1 cellular context compared by ENCODE assay signal in the genomic region with DNA sequence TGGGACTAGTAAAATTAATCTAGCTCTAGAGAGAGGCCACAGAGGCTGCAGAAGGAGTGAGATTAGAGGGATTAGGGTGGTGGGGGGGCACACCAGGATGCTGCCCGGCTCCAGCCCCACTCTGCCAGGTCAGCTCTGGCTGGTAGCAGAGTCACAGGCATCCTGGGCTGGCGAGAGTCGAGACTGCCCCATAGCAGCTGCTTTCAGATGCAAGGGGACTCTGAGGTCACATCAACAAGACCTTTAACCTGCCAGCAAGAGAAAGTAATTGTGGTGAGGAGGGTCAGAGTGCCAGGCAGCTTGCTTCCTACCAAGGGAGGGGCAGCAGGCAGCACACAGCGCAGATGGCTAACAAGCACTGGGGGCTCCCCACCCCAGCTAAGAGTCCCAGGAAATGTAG.
TF ChIP-seq lines count a peak whose summit lies in the region.

No MANE protein-coding gene starts in this region.

TF ChIP-seq in HepG2, 621 proteins besides CTCF, POLR2A, EP300 and RAD21 (continued from another document and continues in another):
- TF ChIP-seq, protein P1, sequence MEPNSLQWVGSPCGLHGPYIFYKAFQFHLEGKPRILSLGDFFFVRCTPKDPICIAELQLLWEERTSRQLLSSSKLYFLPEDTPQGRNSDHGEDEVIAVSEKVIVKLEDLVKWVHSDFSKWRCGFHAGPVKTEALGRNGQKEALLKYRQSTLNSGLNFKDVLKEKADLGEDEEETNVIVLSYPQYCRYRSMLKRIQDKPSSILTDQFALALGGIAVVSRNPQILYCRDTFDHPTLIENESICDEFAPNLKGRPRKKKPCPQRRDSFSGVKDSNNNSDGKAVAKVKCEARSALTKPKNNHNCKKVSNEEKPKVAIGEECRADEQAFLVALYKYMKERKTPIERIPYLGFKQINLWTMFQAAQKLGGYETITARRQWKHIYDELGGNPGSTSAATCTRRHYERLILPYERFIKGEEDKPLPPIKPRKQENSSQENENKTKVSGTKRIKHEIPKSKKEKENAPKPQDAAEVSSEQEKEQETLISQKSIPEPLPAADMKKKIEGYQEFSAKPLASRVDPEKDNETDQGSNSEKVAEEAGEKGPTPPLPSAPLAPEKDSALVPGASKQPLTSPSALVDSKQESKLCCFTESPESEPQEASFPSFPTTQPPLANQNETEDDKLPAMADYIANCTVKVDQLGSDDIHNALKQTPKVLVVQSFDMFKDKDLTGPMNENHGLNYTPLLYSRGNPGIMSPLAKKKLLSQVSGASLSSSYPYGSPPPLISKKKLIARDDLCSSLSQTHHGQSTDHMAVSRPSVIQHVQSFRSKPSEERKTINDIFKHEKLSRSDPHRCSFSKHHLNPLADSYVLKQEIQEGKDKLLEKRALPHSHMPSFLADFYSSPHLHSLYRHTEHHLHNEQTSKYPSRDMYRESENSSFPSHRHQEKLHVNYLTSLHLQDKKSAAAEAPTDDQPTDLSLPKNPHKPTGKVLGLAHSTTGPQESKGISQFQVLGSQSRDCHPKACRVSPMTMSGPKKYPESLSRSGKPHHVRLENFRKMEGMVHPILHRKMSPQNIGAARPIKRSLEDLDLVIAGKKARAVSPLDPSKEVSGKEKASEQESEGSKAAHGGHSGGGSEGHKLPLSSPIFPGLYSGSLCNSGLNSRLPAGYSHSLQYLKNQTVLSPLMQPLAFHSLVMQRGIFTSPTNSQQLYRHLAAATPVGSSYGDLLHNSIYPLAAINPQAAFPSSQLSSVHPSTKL (CRISPR knock-in tag; IDR thresholded peaks at IDR 0.05) = peak; percentile 40; the same call in 1 of the 2 replicates
- no peak for TF ChIP-seq ZNF709 (CRISPR knock-in tag; IDR thresholded peaks at IDR 0.05)
- no peak for TF ChIP-seq SRY (CRISPR knock-in tag; IDR thresholded peaks at IDR 0.05)
- no peak for TF ChIP-seq RBFOX2 (IDR thresholded peaks at IDR 0.05; ENCODE audit: low read depth, low read length)
- TF ChIP-seq, protein P2, sequence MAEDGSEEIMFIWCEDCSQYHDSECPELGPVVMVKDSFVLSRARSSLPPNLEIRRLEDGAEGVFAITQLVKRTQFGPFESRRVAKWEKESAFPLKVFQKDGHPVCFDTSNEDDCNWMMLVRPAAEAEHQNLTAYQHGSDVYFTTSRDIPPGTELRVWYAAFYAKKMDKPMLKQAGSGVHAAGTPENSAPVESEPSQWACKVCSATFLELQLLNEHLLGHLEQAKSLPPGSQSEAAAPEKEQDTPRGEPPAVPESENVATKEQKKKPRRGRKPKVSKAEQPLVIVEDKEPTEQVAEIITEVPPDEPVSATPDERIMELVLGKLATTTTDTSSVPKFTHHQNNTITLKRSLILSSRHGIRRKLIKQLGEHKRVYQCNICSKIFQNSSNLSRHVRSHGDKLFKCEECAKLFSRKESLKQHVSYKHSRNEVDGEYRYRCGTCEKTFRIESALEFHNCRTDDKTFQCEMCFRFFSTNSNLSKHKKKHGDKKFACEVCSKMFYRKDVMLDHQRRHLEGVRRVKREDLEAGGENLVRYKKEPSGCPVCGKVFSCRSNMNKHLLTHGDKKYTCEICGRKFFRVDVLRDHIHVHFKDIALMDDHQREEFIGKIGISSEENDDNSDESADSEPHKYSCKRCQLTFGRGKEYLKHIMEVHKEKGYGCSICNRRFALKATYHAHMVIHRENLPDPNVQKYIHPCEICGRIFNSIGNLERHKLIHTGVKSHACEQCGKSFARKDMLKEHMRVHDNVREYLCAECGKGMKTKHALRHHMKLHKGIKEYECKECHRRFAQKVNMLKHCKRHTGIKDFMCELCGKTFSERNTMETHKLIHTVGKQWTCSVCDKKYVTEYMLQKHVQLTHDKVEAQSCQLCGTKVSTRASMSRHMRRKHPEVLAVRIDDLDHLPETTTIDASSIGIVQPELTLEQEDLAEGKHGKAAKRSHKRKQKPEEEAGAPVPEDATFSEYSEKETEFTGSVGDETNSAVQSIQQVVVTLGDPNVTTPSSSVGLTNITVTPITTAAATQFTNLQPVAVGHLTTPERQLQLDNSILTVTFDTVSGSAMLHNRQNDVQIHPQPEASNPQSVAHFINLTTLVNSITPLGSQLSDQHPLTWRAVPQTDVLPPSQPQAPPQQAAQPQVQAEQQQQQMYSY (CRISPR knock-in tag; IDR thresholded peaks at IDR 0.05) = no peak
- TF ChIP-seq, protein P3, sequence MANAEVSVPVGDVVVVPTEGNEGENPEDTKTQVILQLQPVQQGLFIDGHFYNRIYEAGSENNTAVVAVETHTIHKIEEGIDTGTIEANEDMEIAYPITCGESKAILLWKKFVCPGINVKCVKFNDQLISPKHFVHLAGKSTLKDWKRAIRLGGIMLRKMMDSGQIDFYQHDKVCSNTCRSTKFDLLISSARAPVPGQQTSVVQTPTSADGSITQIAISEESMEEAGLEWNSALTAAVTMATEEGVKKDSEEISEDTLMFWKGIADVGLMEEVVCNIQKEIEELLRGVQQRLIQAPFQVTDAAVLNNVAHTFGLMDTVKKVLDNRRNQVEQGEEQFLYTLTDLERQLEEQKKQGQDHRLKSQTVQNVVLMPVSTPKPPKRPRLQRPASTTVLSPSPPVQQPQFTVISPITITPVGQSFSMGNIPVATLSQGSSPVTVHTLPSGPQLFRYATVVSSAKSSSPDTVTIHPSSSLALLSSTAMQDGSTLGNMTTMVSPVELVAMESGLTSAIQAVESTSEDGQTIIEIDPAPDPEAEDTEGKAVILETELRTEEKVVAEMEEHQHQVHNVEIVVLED (CRISPR knock-in tag; IDR thresholded peaks at IDR 0.05; ENCODE audit: borderline replicate concordance) = no peak
- TF ChIP-seq HCFC1 (IDR thresholded peaks at IDR 0.05; ENCODE audit: low read depth, low read length) = no peak
- TF ChIP-seq RXRA (CRISPR knock-in tag; IDR thresholded peaks at IDR 0.05) = peak; percentile 40; the same call in 1 of the 2 replicates
- TF ChIP-seq FOXP1 (IDR thresholded peaks at IDR 0.05) = no peak
- TF ChIP-seq FOXP1 (CRISPR knock-in tag; IDR thresholded peaks at IDR 0.05) = no peak
- TF ChIP-seq FOSL2 (CRISPR knock-in tag; IDR thresholded peaks at IDR 0.05) = no peak
- no peak for TF ChIP-seq SIN3B (IDR thresholded peaks at IDR 0.05; ENCODE audit: low read length)
- TF ChIP-seq ZNF124 (CRISPR knock-in tag; IDR thresholded peaks at IDR 0.05) = no peak
- TF ChIP-seq ZNF781 (CRISPR knock-in tag; IDR thresholded peaks at IDR 0.05; ENCODE audit: borderline replicate concordance, not compliant biosample characterization) = no peak
- TF ChIP-seq, protein P4, sequence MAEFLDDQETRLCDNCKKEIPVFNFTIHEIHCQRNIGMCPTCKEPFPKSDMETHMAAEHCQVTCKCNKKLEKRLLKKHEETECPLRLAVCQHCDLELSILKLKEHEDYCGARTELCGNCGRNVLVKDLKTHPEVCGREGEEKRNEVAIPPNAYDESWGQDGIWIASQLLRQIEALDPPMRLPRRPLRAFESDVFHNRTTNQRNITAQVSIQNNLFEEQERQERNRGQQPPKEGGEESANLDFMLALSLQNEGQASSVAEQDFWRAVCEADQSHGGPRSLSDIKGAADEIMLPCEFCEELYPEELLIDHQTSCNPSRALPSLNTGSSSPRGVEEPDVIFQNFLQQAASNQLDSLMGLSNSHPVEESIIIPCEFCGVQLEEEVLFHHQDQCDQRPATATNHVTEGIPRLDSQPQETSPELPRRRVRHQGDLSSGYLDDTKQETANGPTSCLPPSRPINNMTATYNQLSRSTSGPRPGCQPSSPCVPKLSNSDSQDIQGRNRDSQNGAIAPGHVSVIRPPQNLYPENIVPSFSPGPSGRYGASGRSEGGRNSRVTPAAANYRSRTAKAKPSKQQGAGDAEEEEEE (CRISPR knock-in tag; IDR thresholded peaks at IDR 0.05; ENCODE audit: borderline replicate concordance) = no peak
- TF ChIP-seq SUZ12 (IDR thresholded peaks at IDR 0.05; ENCODE audit: low read depth, low read length) = no peak
- TF ChIP-seq KMT2A (CRISPR knock-in tag; IDR thresholded peaks at IDR 0.05) = no peak
- TF ChIP-seq MEF2D (CRISPR knock-in tag; IDR thresholded peaks at IDR 0.05) = no peak
- TF ChIP-seq, protein P5, sequence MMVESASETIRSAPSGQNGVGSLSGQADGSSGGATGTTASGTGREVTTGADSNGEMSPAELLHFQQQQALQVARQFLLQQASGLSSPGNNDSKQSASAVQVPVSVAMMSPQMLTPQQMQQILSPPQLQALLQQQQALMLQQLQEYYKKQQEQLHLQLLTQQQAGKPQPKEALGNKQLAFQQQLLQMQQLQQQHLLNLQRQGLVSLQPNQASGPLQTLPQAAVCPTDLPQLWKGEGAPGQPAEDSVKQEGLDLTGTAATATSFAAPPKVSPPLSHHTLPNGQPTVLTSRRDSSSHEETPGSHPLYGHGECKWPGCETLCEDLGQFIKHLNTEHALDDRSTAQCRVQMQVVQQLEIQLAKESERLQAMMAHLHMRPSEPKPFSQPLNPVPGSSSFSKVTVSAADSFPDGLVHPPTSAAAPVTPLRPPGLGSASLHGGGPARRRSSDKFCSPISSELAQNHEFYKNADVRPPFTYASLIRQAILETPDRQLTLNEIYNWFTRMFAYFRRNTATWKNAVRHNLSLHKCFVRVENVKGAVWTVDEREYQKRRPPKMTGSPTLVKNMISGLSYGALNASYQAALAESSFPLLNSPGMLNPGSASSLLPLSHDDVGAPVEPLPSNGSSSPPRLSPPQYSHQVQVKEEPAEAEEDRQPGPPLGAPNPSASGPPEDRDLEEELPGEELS (CRISPR knock-in tag; IDR thresholded peaks at IDR 0.05) = peak; percentile 12; the same call in 1 of the 2 replicates
- TF ChIP-seq HDAC2 (CRISPR knock-in tag; IDR thresholded peaks at IDR 0.05) = no peak
- TF ChIP-seq ZNF737 (CRISPR knock-in tag; IDR thresholded peaks at IDR 0.05; ENCODE audit: borderline replicate concordance) = no peak
- TF ChIP-seq, protein P6, sequence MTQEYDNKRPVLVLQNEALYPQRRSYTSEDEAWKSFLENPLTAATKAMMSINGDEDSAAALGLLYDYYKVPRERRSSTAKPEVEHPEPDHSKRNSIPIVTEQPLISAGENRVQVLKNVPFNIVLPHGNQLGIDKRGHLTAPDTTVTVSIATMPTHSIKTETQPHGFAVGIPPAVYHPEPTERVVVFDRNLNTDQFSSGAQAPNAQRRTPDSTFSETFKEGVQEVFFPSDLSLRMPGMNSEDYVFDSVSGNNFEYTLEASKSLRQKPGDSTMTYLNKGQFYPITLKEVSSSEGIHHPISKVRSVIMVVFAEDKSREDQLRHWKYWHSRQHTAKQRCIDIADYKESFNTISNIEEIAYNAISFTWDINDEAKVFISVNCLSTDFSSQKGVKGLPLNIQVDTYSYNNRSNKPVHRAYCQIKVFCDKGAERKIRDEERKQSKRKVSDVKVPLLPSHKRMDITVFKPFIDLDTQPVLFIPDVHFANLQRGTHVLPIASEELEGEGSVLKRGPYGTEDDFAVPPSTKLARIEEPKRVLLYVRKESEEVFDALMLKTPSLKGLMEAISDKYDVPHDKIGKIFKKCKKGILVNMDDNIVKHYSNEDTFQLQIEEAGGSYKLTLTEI (CRISPR knock-in tag; conservative IDR thresholded peaks at IDR 0.05) = no peak
- TF ChIP-seq, protein P7, sequence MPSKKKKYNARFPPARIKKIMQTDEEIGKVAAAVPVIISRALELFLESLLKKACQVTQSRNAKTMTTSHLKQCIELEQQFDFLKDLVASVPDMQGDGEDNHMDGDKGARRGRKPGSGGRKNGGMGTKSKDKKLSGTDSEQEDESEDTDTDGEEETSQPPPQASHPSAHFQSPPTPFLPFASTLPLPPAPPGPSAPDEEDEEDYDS (CRISPR knock-in tag; IDR thresholded peaks at IDR 0.05) = no peak
- TF ChIP-seq, protein P8, sequence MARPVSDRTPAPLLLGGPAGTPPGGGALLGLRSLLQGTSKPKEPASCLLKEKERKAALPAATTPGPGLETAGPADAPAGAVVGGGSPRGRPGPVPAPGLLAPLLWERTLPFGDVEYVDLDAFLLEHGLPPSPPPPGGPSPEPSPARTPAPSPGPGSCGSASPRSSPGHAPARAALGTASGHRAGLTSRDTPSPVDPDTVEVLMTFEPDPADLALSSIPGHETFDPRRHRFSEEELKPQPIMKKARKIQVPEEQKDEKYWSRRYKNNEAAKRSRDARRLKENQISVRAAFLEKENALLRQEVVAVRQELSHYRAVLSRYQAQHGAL (CRISPR knock-in tag; IDR thresholded peaks at IDR 0.05; ENCODE audit: not compliant biosample characterization) = no peak
- peak; percentile 82 for TF ChIP-seq NR2F6 (IDR thresholded peaks at IDR 0.05)
- TF ChIP-seq NR2F6 (CRISPR knock-in tag; IDR thresholded peaks at IDR 0.05) = peak; percentile 91
- no peak for TF ChIP-seq ZBTB1 (CRISPR knock-in tag; IDR thresholded peaks at IDR 0.05; ENCODE audit: borderline replicate concordance)
- 0 out of 2 replicates have a peak, but pooled peaks have one; percentile 22 for TF ChIP-seq TARDBP (CRISPR knock-in tag; IDR thresholded peaks at IDR 0.05)
- no peak for TF ChIP-seq NFE2 (CRISPR knock-in tag; IDR thresholded peaks at IDR 0.05)
- no peak for TF ChIP-seq ZNF20 (CRISPR knock-in tag; IDR thresholded peaks at IDR 0.05)
- TF ChIP-seq, protein P9, sequence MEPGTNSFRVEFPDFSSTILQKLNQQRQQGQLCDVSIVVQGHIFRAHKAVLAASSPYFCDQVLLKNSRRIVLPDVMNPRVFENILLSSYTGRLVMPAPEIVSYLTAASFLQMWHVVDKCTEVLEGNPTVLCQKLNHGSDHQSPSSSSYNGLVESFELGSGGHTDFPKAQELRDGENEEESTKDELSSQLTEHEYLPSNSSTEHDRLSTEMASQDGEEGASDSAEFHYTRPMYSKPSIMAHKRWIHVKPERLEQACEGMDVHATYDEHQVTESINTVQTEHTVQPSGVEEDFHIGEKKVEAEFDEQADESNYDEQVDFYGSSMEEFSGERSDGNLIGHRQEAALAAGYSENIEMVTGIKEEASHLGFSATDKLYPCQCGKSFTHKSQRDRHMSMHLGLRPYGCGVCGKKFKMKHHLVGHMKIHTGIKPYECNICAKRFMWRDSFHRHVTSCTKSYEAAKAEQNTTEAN (CRISPR knock-in tag; conservative IDR thresholded peaks at IDR 0.05) = no peak
- no peak for TF ChIP-seq ZNF460 (CRISPR knock-in tag; IDR thresholded peaks at IDR 0.05; ENCODE audit: borderline replicate concordance)
- TF ChIP-seq, protein P10, sequence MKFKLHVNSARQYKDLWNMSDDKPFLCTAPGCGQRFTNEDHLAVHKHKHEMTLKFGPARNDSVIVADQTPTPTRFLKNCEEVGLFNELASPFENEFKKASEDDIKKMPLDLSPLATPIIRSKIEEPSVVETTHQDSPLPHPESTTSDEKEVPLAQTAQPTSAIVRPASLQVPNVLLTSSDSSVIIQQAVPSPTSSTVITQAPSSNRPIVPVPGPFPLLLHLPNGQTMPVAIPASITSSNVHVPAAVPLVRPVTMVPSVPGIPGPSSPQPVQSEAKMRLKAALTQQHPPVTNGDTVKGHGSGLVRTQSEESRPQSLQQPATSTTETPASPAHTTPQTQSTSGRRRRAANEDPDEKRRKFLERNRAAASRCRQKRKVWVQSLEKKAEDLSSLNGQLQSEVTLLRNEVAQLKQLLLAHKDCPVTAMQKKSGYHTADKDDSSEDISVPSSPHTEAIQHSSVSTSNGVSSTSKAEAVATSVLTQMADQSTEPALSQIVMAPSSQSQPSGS (CRISPR knock-in tag; IDR thresholded peaks at IDR 0.05) = no peak
- TF ChIP-seq TOE1 (CRISPR knock-in tag; IDR thresholded peaks at IDR 0.05) = no peak
- no peak for TF ChIP-seq ZNF138 (CRISPR knock-in tag; IDR thresholded peaks at IDR 0.05; ENCODE audit: low read depth)
- no peak for TF ChIP-seq XRCC5 (optimal IDR thresholded peaks at IDR 0.05; ENCODE audit: low read length)
- TF ChIP-seq SMC3 (IDR thresholded peaks at IDR 0.05; ENCODE audit: low read length) = no peak
- no peak for TF ChIP-seq ZFP1 (CRISPR knock-in tag; IDR thresholded peaks at IDR 0.05)
- TF ChIP-seq POLR2G (IDR thresholded peaks at IDR 0.05; ENCODE audit: low read depth, low read length) = no peak
- no peak for TF ChIP-seq ZMYM3 (CRISPR knock-in tag; IDR thresholded peaks at IDR 0.05)
- no peak for TF ChIP-seq NFIC (IDR thresholded peaks at IDR 0.05; ENCODE audit: low read length)
- TF ChIP-seq, protein P11, sequence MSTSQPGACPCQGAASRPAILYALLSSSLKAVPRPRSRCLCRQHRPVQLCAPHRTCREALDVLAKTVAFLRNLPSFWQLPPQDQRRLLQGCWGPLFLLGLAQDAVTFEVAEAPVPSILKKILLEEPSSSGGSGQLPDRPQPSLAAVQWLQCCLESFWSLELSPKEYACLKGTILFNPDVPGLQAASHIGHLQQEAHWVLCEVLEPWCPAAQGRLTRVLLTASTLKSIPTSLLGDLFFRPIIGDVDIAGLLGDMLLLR (CRISPR knock-in tag; IDR thresholded peaks at IDR 0.05) = no peak
- no peak for TF ChIP-seq YEATS4 (CRISPR knock-in tag; IDR thresholded peaks at IDR 0.05; ENCODE audit: borderline replicate concordance)
- TF ChIP-seq ZNF850 (CRISPR knock-in tag; conservative IDR thresholded peaks at IDR 0.05) = no peak
